In genomic region chr5:132261881-132262845, GRCh38 we compare ENCODE assay signal across 16 cellular contexts. TPM values are rescaled to one million over a fixed set of nuclear protein-coding genes. Genes with fewer than 3 reads are reported as not detected.
DNase-seq lines count a peak whose midpoint lies in the region; ATAC-seq and TF ChIP-seq lines count a peak whose summit lies in the region.
"Had no signal": no experiment of that assay in that cellular context is flagged by ENCODE, and none has a peak within 500 bp of the region (broad histone marks: within the 10 kb centered on the region; RNA-seq: fewer than 3 reads in every experiment).

No MANE protein-coding gene starts in this region.

- H3K4me1 ChIP-seq in H9 (ENCODE audit: insufficient read depth, low read length) (no peaks in the 10 kb centered on the region), adrenal gland (replicated peaks in 1 of 2) (peaks cover 7 to 23% of the 10 kb centered on the region in 2 donors), suprapubic skin (peaks cover 89% of the 10 kb centered on the region)

- no peak overlapping the region for H4K8ac ChIP-seq in H9 (replicated peaks; ENCODE audit: insufficient read length, low read depth, low read length)

- H3K14ac ChIP-seq in H9 (ENCODE audit: insufficient read depth, low read length), result no peak overlapping the region; the same call in 1 of the 2 replicates

- H3K4me1 Mint-ChIP-seq in H9, result peaks cover 27 to 28% of the 10 kb centered on the region in 2 experiments
- H3K4me1 Mint-ChIP-seq: memory B cell had no signal

- H3K23ac ChIP-seq in H9 (ENCODE audit: insufficient read length, low read depth, low read length), result no peak overlapping the region

- no peaks in the 10 kb centered on the region; the same call in 1 of the 2 replicates for H3K27me3 ChIP-seq in H9 (ENCODE audit: insufficient read depth, low read length)
- H3K27me3 ChIP-seq in adrenal gland, result no peaks in the 10 kb centered on the region
- no peaks in the 10 kb centered on the region for H3K27me3 ChIP-seq in suprapubic skin

- H3K9me3 ChIP-seq in H9 (ENCODE audit: control insufficient read depth, low read depth, low read length) (no peaks in the 10 kb centered on the region), adrenal gland (replicated peaks in 1 of 3) (no peaks in the 10 kb centered on the region), suprapubic skin (no peaks in the 10 kb centered on the region)

- H3K36me3 ChIP-seq in adrenal gland (replicated peaks in 1 of 2), result no peaks in the 10 kb centered on the region
- peaks cover 27% of the 10 kb centered on the region for H3K36me3 ChIP-seq in suprapubic skin

- H3K27ac Mint-ChIP-seq in H9, result peak overlapping the region in 1 of 3 experiments; percentile 55; a peak in 1 of 7 replicates
- H3K27ac Mint-ChIP-seq: activated CD4-positive, alpha-beta memory T cell treated with anti-CD3 and anti-CD28 coated beads, Interleukin-2, amount 10 ng/mL, durations not matched to agents 7 days and 5 days; activated naive CD4-positive, alpha-beta T cell treated with anti-CD3 and anti-CD28 coated beads, Interleukin-2, amount 50 U/mL, for 24 hours; memory B cell had no signal

- peaks cover 5% of the 10 kb centered on the region for H4K20me1 ChIP-seq in H9 (ENCODE audit: control insufficient read depth, insufficient read depth, insufficient read length)

- no peak overlapping the region for H3K4ac ChIP-seq in H9 (ENCODE audit: low read depth, low read length)

- no peak overlapping the region for H2BK15ac ChIP-seq in H9 (ENCODE audit: low read depth, low read length)

- DNase-seq in H9, result peak; percentile 17
- peak in 5 of 7 donors; percentile 0 to 49 (median 13) for DNase-seq in adrenal gland
- DNase-seq in left lobe of liver (ENCODE audit: low spot score), result peak; percentile 22
- DNase-seq in suprapubic skin (ENCODE audit: low spot score in 2 of 2), result no peak
- DNase-seq in NCI-H226, result no peak
- DNase-seq in left cardiac atrium, result no peak
- DNase-seq: activated CD4-positive, alpha-beta memory T cell treated with anti-CD3 and anti-CD28 coated beads, Interleukin-2, amount 10 ng/mL, durations not matched to agents 7 days and 5 days; cortex of kidney; NCI-H1436 treated with DMSO at 0.1 percent for 48 hours; NCI-H524; occipital lobe had no signal

- TF ChIP-seq CTCF in H9 (conservative IDR thresholded peaks at IDR 0.05), result no peak
- TF ChIP-seq CTCF in adrenal gland (IDR thresholded peaks at IDR 0.05), result no peak
- TF ChIP-seq CTCF in suprapubic skin (IDR thresholded peaks at IDR 0.05), result no peak

- no peak overlapping the region for H2BK120ac ChIP-seq in H9 (ENCODE audit: low read depth, low read length, poor library complexity, severe bottlenecking)

- no peaks in the 10 kb centered on the region for H3K9me3 Mint-ChIP-seq in H9
- H3K9me3 Mint-ChIP-seq: activated CD4-positive, alpha-beta memory T cell treated with anti-CD3 and anti-CD28 coated beads, Interleukin-2, amount 10 ng/mL, durations not matched to agents 7 days and 5 days; activated naive CD4-positive, alpha-beta T cell treated with anti-CD3 and anti-CD28 coated beads, Interleukin-2, amount 50 U/mL, for 24 hours; memory B cell had no signal

- no peaks in the 10 kb centered on the region for H3K23me2 ChIP-seq in H9 (ENCODE audit: insufficient read length, low read depth, low read length, poor library complexity, severe bottlenecking)

- H4K91ac ChIP-seq in H9 (ENCODE audit: insufficient read length, low read depth, low read length), result no peak overlapping the region

- H3T11ph ChIP-seq in H9 (ENCODE audit: low read length), result no peak overlapping the region

- H2AK5ac ChIP-seq in H9 (ENCODE audit: insufficient read length, low read length), result no peak overlapping the region

- intact Hi-C loops in adrenal gland (cut with DNase I), result no loop called here
- intact Hi-C loops in left cardiac atrium (cut with DNase I), result loop anchor here in 1 of 2 donors (5.0 kb wide), 1 partner anchor 35 kb away; the partner anchor contains the start of gene P4HA2

- WGBS in H9 (ENCODE audit: extremely low coverage, insufficient read length, low lambda C conversion rate), result no CpG with 5 or more reads among the region's 7 CpGs
- 92 to 100% (median 93%) methylated on average over 2 to 7 of the region's 7 CpGs for WGBS in adrenal gland, 4 donors
- 60% methylated on average over 2 of the region's 7 CpGs for WGBS in suprapubic skin

- no peak overlapping the region for H3K4me3 ChIP-seq in adrenal gland
- H3K4me3 ChIP-seq in suprapubic skin, result peak overlapping the region; percentile 0

- H3K4me3 Mint-ChIP-seq in H9, result no peak overlapping the region
- H3K4me3 Mint-ChIP-seq: activated CD4-positive, alpha-beta memory T cell treated with anti-CD3 and anti-CD28 coated beads, Interleukin-2, amount 10 ng/mL, durations not matched to agents 7 days and 5 days; activated naive CD4-positive, alpha-beta T cell treated with anti-CD3 and anti-CD28 coated beads, Interleukin-2, amount 50 U/mL, for 24 hours; memory B cell had no signal

- H3K9ac ChIP-seq in H9 (ENCODE audit: extremely low read depth, insufficient read length, low read length), result no peak overlapping the region

- no peak overlapping the region for H2AFZ ChIP-seq in H9 (ENCODE audit: low read length)

- no peak for ATAC-seq in left lobe of liver
- ATAC-seq in HG03175 (IDR thresholded peaks at IDR 0.05; ENCODE audit: unreplicated experiment), result no peak
- ATAC-seq in left cardiac atrium, result no peak
- ATAC-seq: Right ventricle myocardium inferior had no signal

- no peaks in the 10 kb centered on the region for H3K79me2 ChIP-seq in H9 (ENCODE audit: insufficient read depth, low read length)

- no peak for TF ChIP-seq EP300 in suprapubic skin (IDR thresholded peaks at IDR 0.05)

- no peak overlapping the region for H2BK20ac ChIP-seq in H9 (ENCODE audit: low read depth, low read length, poor library complexity, severe bottlenecking)

- 0 out of 7 replicates have a peak, but pooled peaks cover 0 to 1% (median 0%) of the 10 kb centered on the region in 3 experiments for H3K36me3 Mint-ChIP-seq in H9 (ENCODE audit: insufficient read depth in 1 of 3, low read depth in 3 of 3)
- H3K36me3 Mint-ChIP-seq: activated naive CD4-positive, alpha-beta T cell treated with anti-CD3 and anti-CD28 coated beads, Interleukin-2, amount 50 U/mL, for 24 hours; memory B cell had no signal

- H4K5ac ChIP-seq in H9 (ENCODE audit: insufficient read length, low read depth, low read length), result no peak overlapping the region

- H2BK5ac ChIP-seq in H9 (ENCODE audit: insufficient read length, low read length), result no peak overlapping the region

- TF ChIP-seq POLR2A in adrenal gland (IDR thresholded peaks at IDR 0.05) (no peak), suprapubic skin (IDR thresholded peaks at IDR 0.05) (no peak)

- H3K56ac ChIP-seq in H9 (ENCODE audit: insufficient read length, low read depth, low read length), result no peak overlapping the region

- H2BK12ac ChIP-seq in H9 (ENCODE audit: insufficient read length, low read depth, low read length), result no peak overlapping the region

- no peak overlapping the region for H3K18ac ChIP-seq in H9 (ENCODE audit: insufficient read length, low read depth, low read length)

- no peak overlapping the region for H3K4me2 ChIP-seq in H9 (ENCODE audit: insufficient read depth, insufficient read length, low read length)

- H3K79me1 ChIP-seq in H9 (ENCODE audit: insufficient read depth, low read depth, low read length, poor library complexity, severe bottlenecking), result no peaks in the 10 kb centered on the region

- no peak overlapping the region for H3K27ac ChIP-seq in H9 (ENCODE audit: insufficient read length, low read depth, low read length)
- no peak overlapping the region for H3K27ac ChIP-seq in adrenal gland
- H3K27ac ChIP-seq in suprapubic skin, result peak overlapping the region; percentile 29
- H3K27ac ChIP-seq: C4-2B had no signal

- H3K27me3 Mint-ChIP-seq in H9 (ENCODE audit: low read depth), result peaks cover 7% of the 10 kb centered on the region

RNA-seq across cellular contexts. Expression of gene PDLIM4, which starts 4.7 kb away (rescaled TPM):
- total RNA-seq in H9 (2021) (7.6 and 12.2 TPM in 2 replicates), adrenal gland (10 to 100 TPM in 1 of 8 donors, 1 to 10 TPM in 6, under 1 TPM in 1; 0.87 to 11.7 (median 4.3) TPM), left lobe of liver (0.88 TPM), suprapubic skin (100 to 1,000 TPM; 110 to 128 (median 114) TPM), left cardiac atrium (10 to 100 TPM; 12.4 to 38.5 TPM)
- polyA plus RNA-seq in adrenal gland, result 10 to 100 TPM in 2 of 3 donors, 1 to 10 TPM in 1; 2.8 to 20.2 (median 14.3) TPM
- total RNA-seq: activated CD4-positive, alpha-beta memory T cell treated with anti-CD3 and anti-CD28 coated beads, Interleukin-2, amount 10 ng/mL, durations not matched to agents 7 days and 5 days had no signal

RNA-seq across cellular contexts. Expression of gene SLC22A4, which starts 32.0 kb away (rescaled TPM):
- total RNA-seq in H9 (2021) (0.70 and 0.72 TPM in 2 replicates), adrenal gland (1 to 10 TPM; 1.4 to 8.2 (median 3.0) TPM), left lobe of liver (0.20 TPM), suprapubic skin (1 to 10 TPM in 3 of 4 donors, under 1 TPM in 1; 0.32 to 1.9 (median 1.3) TPM), left cardiac atrium (1 to 10 TPM; 2.2 to 3.3 TPM)
- polyA plus RNA-seq in adrenal gland, result 1 to 10 TPM; 3.3 to 4.0 (median 3.7) TPM

RNA-seq across cellular contexts. Expression of gene P4HA2, which starts 34.5 kb away (rescaled TPM):
- total RNA-seq in H9 (2021) (15.1 and 15.3 TPM in 2 replicates), adrenal gland (10 to 100 TPM in 7 of 8 donors, 1 to 10 TPM in 1; 9.9 to 34.0 (median 16.8) TPM), left lobe of liver (13.8 TPM), suprapubic skin (10 to 100 TPM; 23.9 to 42.0 (median 30.9) TPM), left cardiac atrium (10 to 100 TPM; 60.2 to 78.4 TPM)
- 10 to 100 TPM; 10.3 to 12.6 (median 11.6) TPM for polyA plus RNA-seq in adrenal gland

Comparison
In these comparisons a context has a peak if more than half of its experiments do, and no peak if none do; other contexts are left out.
1. DNase-seq: peak in H9 (single experiment), adrenal gland (5 of 7) and left lobe of liver (single experiment); none in suprapubic skin (0 of 2), NCI-H226 (single experiment) and left cardiac atrium (single experiment).